1 cellular context compared by ENCODE assay signal in genomic region chr3:197002701-197003454, GRCh38.
TF ChIP-seq lines count a peak whose summit lies in the region.

No MANE protein-coding gene starts in this region.

TF ChIP-seq in HepG2, 621 proteins besides CTCF, POLR2A, EP300 and RAD21 (continued from another document):
- TF ChIP-seq, protein P1, sequence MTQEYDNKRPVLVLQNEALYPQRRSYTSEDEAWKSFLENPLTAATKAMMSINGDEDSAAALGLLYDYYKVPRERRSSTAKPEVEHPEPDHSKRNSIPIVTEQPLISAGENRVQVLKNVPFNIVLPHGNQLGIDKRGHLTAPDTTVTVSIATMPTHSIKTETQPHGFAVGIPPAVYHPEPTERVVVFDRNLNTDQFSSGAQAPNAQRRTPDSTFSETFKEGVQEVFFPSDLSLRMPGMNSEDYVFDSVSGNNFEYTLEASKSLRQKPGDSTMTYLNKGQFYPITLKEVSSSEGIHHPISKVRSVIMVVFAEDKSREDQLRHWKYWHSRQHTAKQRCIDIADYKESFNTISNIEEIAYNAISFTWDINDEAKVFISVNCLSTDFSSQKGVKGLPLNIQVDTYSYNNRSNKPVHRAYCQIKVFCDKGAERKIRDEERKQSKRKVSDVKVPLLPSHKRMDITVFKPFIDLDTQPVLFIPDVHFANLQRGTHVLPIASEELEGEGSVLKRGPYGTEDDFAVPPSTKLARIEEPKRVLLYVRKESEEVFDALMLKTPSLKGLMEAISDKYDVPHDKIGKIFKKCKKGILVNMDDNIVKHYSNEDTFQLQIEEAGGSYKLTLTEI (CRISPR knock-in tag; conservative IDR thresholded peaks at IDR 0.05), result no peak
- TF ChIP-seq YEATS4 (CRISPR knock-in tag; IDR thresholded peaks at IDR 0.05; ENCODE audit: borderline replicate concordance) (peak; percentile 30; the same call in 1 of the 2 replicates), THAP7 (CRISPR knock-in tag; IDR thresholded peaks at IDR 0.05) (no peak), NR2F6 (IDR thresholded peaks at IDR 0.05) (no peak), NR2F6 (CRISPR knock-in tag; IDR thresholded peaks at IDR 0.05) (no peak), ZNF557 (CRISPR knock-in tag; IDR thresholded peaks at IDR 0.05) (no peak), CEBPZ (IDR thresholded peaks at IDR 0.05; ENCODE audit: low read length) (no peak), SUZ12 (IDR thresholded peaks at IDR 0.05; ENCODE audit: low read depth, low read length) (no peak), BATF2 (CRISPR knock-in tag; IDR thresholded peaks at IDR 0.05) (no peak), DNMT3B (CRISPR knock-in tag; conservative IDR thresholded peaks at IDR 0.05) (no peak), KAT7 (CRISPR knock-in tag; IDR thresholded peaks at IDR 0.05; ENCODE audit: borderline replicate concordance) (no peak), ZNF572 (CRISPR knock-in tag; IDR thresholded peaks at IDR 0.05) (no peak), ISX (CRISPR knock-in tag; conservative IDR thresholded peaks at IDR 0.05) (no peak), ADNP (CRISPR knock-in tag; IDR thresholded peaks at IDR 0.05) (no peak), ZGPAT (CRISPR knock-in tag; IDR thresholded peaks at IDR 0.05) (no peak)
- TF ChIP-seq, protein P2, sequence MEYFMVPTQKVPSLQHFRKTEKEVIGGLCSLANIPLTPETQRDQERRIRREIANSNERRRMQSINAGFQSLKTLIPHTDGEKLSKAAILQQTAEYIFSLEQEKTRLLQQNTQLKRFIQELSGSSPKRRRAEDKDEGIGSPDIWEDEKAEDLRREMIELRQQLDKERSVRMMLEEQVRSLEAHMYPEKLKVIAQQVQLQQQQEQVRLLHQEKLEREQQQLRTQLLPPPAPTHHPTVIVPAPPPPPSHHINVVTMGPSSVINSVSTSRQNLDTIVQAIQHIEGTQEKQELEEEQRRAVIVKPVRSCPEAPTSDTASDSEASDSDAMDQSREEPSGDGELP (IDR thresholded peaks at IDR 0.05; ENCODE audit: borderline replicate concordance, low read depth), result no peak
- TF ChIP-seq, protein P3, sequence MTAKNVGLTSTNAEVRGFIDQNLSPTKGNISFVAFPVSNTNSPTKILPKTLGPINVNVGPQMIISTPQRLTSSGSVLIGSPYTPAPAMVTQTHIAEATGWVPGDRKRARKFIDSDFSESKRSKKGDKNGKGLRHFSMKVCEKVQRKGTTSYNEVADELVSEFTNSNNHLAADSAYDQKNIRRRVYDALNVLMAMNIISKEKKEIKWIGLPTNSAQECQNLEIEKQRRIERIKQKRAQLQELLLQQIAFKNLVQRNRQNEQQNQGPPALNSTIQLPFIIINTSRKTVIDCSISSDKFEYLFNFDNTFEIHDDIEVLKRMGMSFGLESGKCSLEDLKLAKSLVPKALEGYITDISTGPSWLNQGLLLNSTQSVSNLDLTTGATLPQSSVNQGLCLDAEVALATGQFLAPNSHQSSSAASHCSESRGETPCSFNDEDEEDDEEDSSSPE (CRISPR knock-in tag; IDR thresholded peaks at IDR 0.05), result peak; percentile 55; the same call in 1 of the 2 replicates
